Comparison of ENCODE assay signal across 8 cellular contexts in the genomic region with DNA sequence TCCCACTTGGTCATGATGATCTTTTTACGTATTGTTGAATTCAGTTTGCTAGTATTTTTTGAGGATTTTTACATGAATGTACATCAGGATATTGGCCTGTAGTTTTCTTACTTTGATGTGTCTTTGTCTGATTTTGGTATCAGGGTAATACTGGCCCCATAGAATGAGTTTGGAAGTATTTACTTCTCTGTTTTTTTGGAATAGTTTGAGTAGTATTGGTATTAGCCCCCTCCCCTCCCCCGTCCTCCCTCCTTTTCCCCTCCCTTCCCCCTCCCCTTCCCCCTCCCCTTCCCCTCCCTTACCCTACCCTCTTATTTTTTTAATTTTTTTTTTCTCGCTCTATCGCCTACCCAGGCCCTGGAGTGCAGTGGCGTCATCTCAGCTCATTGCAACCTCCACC.
"Had no signal": no experiment of that assay in that cellular context is flagged by ENCODE, and none has a peak within 500 bp of the region (broad histone marks: within the 10 kb centered on the region; RNA-seq: fewer than 3 reads in every experiment).

No MANE protein-coding gene starts in this region.

- H2AFZ ChIP-seq: GM23338 had no signal

- FAIRE-seq: H1, H54, HTR-8/SVneo had no signal

- DNase-seq: H9, HCEC 1CT, KG1 had no signal

- H3K4me3 ChIP-seq: GM23338 had no signal

- H3K4me3 Mint-ChIP-seq: GM23338, H9 had no signal

- H3K27me3 Mint-ChIP-seq: IgD-negative memory B cell had no signal

- H3K4me1 Mint-ChIP-seq: GM23338 had no signal

- H3K9me3 Mint-ChIP-seq: GM23338, H9 had no signal

- ATAC-seq: GM23338 had no signal

- H3K27ac Mint-ChIP-seq: GM23338, IgD-negative memory B cell had no signal

- H3K4me2 ChIP-seq: GM23338 had no signal
